9 cellular contexts compared by ENCODE assay signal in the genomic region with DNA sequence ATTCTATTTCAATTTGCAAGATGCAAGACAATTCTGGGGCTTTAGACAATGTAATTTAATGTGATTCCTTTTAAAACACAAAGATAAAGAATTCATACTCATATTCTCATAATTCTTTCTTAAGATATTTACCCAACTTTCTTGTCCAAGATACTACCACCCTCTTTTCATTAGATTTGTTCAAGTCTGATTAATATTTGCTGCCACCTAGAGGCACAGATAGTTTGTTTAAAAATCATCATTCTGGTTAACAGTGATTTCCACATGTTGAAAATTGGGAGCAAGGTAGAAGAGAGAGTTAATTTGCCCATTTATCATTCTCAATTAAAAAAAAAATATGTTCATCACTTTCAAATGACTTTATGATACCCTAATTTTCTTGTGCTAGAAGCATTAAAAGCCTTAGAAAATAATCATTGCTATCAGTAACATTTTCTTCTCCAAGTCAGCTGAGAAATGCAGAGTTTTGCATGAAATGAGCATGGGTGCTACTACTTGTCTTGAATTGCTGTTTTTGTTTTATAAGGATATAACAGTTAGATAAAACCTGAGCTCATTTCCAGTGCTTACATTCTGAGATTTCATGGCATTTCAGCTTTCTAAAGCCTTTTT. TPM values are rescaled to one million over a fixed set of nuclear protein-coding genes. Genes with fewer than 3 reads are reported as not detected.
A peak's percentile ranks its signal among the peaks of the same experiment; 100 is the strongest.
DNase-seq lines count a peak whose midpoint lies in the region; ATAC-seq, FAIRE-seq and TF ChIP-seq lines count a peak whose summit lies in the region.
"Had no signal": no experiment of that assay in that cellular context is flagged by ENCODE, and none has a peak within 500 bp of the region (broad histone marks: within the 10 kb centered on the region; RNA-seq: fewer than 3 reads in every experiment).

No MANE protein-coding gene starts in this region.

- peaks cover 3% of the 10 kb centered on the region for H3K4me1 Mint-ChIP-seq in nephron progenitor cell

- H3K27ac ChIP-seq in small intestine (ENCODE audit: low read depth in 1 of 2, low read length in 1 of 2) = no peak overlapping the region

- no peaks in the 10 kb centered on the region for H3K9me3 ChIP-seq in small intestine (ENCODE audit: control insufficient read depth, low read depth)

- FAIRE-seq in small intestine (lab: Jason Lieb, UNC) = no peak

- H3K36me3 Mint-ChIP-seq in nephron progenitor cell (ENCODE audit: low read depth) = peaks cover 29% of the 10 kb centered on the region

- peak; percentile 58 for TF ChIP-seq CTCF in LNCaP clone FGC (IDR thresholded peaks at IDR 0.05; ENCODE audit: control insufficient read depth, extremely low read depth, insufficient read depth)
- peak; percentile 37 for TF ChIP-seq CTCF in nephron progenitor cell (IDR thresholded peaks at IDR 0.05)

- H3K4me1 ChIP-seq in small intestine (ENCODE audit: control insufficient read depth in 2 of 2, insufficient read depth in 1 of 2, low read depth in 1 of 2, low read length in 1 of 2) = no peaks in the 10 kb centered on the region

- DNase-seq in ELR (ENCODE audit: low read depth) (peak; percentile 48), LNCaP clone FGC (ENCODE audit: low read depth) (no peak), cerebellum (ENCODE audit: low spot score) (peak; percentile 38), nephron progenitor cell (no peak), GM19240 (ENCODE audit: insufficient read length, low spot score) (no peak), small intestine (no peak), UCSD-AML1 (lab: John Stamatoyannopoulos, UW; ENCODE audit: unreplicated experiment) (no peak)
- no peak for DNase-seq in stimulated activated naive CD8-positive, alpha-beta T cell treated with anti-CD3 and anti-CD28 coated beads, Interleukin-15, Interleukin-2, amounts not matched to agents 100 U/mL and 50 U/mL, for 24 hours
- DNase-seq: left ventricle myocardium superior had no signal

- H3K4me3 Mint-ChIP-seq in nephron progenitor cell = no peak overlapping the region

- no peak overlapping the region for H3K4me3 ChIP-seq in LNCaP clone FGC (ENCODE audit: low read depth, low read length)
- no peak overlapping the region for H3K4me3 ChIP-seq in small intestine (ENCODE audit: low read depth in 1 of 2, low read length in 2 of 2)

- no peak for ATAC-seq in stimulated activated naive CD8-positive, alpha-beta T cell treated with anti-CD3 and anti-CD28 coated beads, Interleukin-15, Interleukin-2, amounts not matched to agents 100 U/mL and 50 U/mL, for 24 hours
- ATAC-seq: left ventricle myocardium superior had no signal

- H3K27me3 ChIP-seq in small intestine (ENCODE audit: control insufficient read depth in 2 of 2, insufficient read depth in 2 of 2, low read length in 2 of 2) = no peaks in the 10 kb centered on the region

- H3K9me3 Mint-ChIP-seq in nephron progenitor cell = peaks cover 5% of the 10 kb centered on the region

- no peaks in the 10 kb centered on the region for H3K27me3 Mint-ChIP-seq in nephron progenitor cell (ENCODE audit: low read depth, poor library complexity)

- H3K27ac Mint-ChIP-seq in nephron progenitor cell = no peak overlapping the region

- H3K36me3 ChIP-seq in small intestine (ENCODE audit: control insufficient read depth in 2 of 2, insufficient read depth in 2 of 2, low read length in 2 of 2) = peaks cover 2 to 17% of the 10 kb centered on the region in 2 donors

RNA-seq across cellular contexts. Expression of gene TAMM41, which starts 11.6 kb away (rescaled TPM):
- 26.0 TPM for total RNA-seq in cerebellum
- 10 to 100 TPM in 1 of 3 donors, 1 to 10 TPM in 2; 2.7 to 13.9 (median 6.7) TPM for polyA plus RNA-seq in small intestine

Comparison
In these comparisons a context has a peak if more than half of its experiments do, and no peak if none do; other contexts are left out.
1. DNase-seq: peak in ELR (single experiment) and cerebellum (single experiment); none in LNCaP clone FGC (single experiment), nephron progenitor cell (single experiment), stimulated activated naive CD8-positive, alpha-beta T cell treated with anti-CD3 and anti-CD28 coated beads, Interleukin-15, Interleukin-2, amounts not matched to agents 100 U/mL and 50 U/mL, for 24 hours (single experiment), GM19240 (single experiment), small intestine (single experiment) and UCSD-AML1 (single experiment).